1 cellular context compared by ENCODE assay signal in the genomic region with DNA sequence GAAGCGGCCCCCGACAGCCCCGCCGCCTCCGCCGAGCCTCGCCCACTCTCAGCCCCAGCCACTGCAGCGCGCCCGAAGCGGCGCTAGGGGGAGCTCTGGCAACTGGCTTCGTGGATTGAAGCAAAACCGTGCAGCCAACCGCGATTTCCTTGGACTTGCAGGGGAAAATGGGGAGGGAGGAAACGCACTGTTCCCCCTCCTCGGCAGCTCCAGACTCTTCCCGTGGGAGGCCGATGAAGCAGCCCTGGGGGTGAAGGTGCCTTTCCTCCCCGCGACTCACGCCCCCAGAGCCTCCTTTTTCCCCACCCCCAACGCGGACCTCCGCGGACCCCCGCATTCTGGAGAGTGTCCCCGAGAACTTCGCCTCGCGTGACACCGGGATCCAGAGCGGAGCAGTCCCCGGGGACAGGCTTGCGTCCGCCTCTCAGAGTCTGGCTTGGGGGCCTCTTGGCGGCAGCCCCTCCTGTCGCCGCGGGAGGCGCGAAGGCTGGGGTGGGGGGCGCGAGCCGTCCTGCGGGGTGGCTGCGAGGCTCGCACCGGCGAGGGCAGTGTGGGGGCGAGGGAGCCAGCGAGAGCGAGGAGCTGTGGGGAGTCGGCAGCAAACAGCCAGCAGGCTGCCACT.
TF ChIP-seq lines count a peak whose summit lies in the region.

No MANE protein-coding gene starts in this region.

TF ChIP-seq in HepG2, 621 proteins besides CTCF, POLR2A, EP300 and RAD21 (continued from another document and continues in another):
- no peak for TF ChIP-seq REST (IDR thresholded peaks at IDR 0.05; ENCODE audit: borderline replicate concordance in 1 of 2, low read depth in 1 of 2, low read length in 2 of 2)
- TF ChIP-seq MTF2 (CRISPR knock-in tag; IDR thresholded peaks at IDR 0.05; ENCODE audit: borderline replicate concordance) = no peak
- TF ChIP-seq KAT8 (CRISPR knock-in tag; IDR thresholded peaks at IDR 0.05) = peak; percentile 55
- TF ChIP-seq CSRNP2 (CRISPR knock-in tag; conservative IDR thresholded peaks at IDR 0.05; ENCODE audit: low read depth) = no peak
- no peak for TF ChIP-seq KMT2A (CRISPR knock-in tag; IDR thresholded peaks at IDR 0.05)
- no peak for TF ChIP-seq ZNF879 (CRISPR knock-in tag; IDR thresholded peaks at IDR 0.05)
- TF ChIP-seq SRY (CRISPR knock-in tag; IDR thresholded peaks at IDR 0.05) = 0 out of 2 replicates have a peak, but pooled peaks have one; percentile 51
- no peak for TF ChIP-seq SMYD3 (CRISPR knock-in tag; IDR thresholded peaks at IDR 0.05)
- 0 out of 2 replicates have a peak, but pooled peaks have one; percentile 25 for TF ChIP-seq RARA (CRISPR knock-in tag; IDR thresholded peaks at IDR 0.05)
- TF ChIP-seq RARG (CRISPR knock-in tag; IDR thresholded peaks at IDR 0.05; ENCODE audit: low read depth) = no peak
- TF ChIP-seq, protein P1, sequence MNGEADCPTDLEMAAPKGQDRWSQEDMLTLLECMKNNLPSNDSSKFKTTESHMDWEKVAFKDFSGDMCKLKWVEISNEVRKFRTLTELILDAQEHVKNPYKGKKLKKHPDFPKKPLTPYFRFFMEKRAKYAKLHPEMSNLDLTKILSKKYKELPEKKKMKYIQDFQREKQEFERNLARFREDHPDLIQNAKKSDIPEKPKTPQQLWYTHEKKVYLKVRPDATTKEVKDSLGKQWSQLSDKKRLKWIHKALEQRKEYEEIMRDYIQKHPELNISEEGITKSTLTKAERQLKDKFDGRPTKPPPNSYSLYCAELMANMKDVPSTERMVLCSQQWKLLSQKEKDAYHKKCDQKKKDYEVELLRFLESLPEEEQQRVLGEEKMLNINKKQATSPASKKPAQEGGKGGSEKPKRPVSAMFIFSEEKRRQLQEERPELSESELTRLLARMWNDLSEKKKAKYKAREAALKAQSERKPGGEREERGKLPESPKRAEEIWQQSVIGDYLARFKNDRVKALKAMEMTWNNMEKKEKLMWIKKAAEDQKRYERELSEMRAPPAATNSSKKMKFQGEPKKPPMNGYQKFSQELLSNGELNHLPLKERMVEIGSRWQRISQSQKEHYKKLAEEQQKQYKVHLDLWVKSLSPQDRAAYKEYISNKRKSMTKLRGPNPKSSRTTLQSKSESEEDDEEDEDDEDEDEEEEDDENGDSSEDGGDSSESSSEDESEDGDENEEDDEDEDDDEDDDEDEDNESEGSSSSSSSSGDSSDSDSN (CRISPR knock-in tag; IDR thresholded peaks at IDR 0.05) = no peak
- no peak for TF ChIP-seq SP140L (CRISPR knock-in tag; IDR thresholded peaks at IDR 0.05; ENCODE audit: borderline replicate concordance)
- TF ChIP-seq TERF1 (CRISPR knock-in tag; IDR thresholded peaks at IDR 0.05) = peak; percentile 83; the same call in 1 of the 2 replicates
- TF ChIP-seq MED8 (CRISPR knock-in tag; IDR thresholded peaks at IDR 0.05; ENCODE audit: insufficient replicate concordance) = no peak
- TF ChIP-seq ISL2 (CRISPR knock-in tag; IDR thresholded peaks at IDR 0.05) = peak; percentile 35; the same call in 1 of the 2 replicates
- TF ChIP-seq NKX3-1 (CRISPR knock-in tag; IDR thresholded peaks at IDR 0.05) = peak; percentile 28; the same call in 1 of the 2 replicates
- TF ChIP-seq, protein P2, sequence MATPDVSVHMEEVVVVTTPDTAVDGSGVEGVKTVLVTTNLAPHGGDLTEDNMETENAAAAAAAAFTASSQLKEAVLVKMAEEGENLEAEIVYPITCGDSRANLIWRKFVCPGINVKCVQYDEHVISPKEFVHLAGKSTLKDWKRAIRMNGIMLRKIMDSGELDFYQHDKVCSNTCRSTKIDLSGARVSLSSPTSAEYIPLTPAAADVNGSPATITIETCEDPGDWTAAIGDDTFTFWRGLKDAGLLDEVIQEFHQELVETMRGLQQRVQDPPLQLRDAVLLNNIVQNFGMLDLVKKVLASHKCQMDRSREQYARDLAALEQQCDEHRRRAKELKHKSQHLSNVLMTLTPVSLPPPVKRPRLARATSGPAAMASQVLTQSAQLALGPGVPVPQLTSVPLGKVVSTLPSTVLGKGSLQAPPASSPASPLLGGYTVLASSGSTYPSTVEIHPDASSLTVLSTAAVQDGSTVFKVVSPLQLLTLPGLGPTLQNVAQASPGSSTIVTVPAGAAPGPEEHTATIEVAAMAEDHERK (CRISPR knock-in tag; IDR thresholded peaks at IDR 0.05; ENCODE audit: low read depth) = no peak
- TF ChIP-seq SNAPC4 (CRISPR knock-in tag; IDR thresholded peaks at IDR 0.05) = 0 out of 2 replicates have a peak, but pooled peaks have one; percentile 54
- TF ChIP-seq ARNT (IDR thresholded peaks at IDR 0.05) = no peak
- TF ChIP-seq CCDC6 (CRISPR knock-in tag; IDR thresholded peaks at IDR 0.05) = no peak
- peak; percentile 44; the same call in 1 of the 2 replicates for TF ChIP-seq POLR2G (IDR thresholded peaks at IDR 0.05; ENCODE audit: low read depth, low read length)
- no peak for TF ChIP-seq ZNF850 (CRISPR knock-in tag; conservative IDR thresholded peaks at IDR 0.05)
- no peak for TF ChIP-seq ZNF552 (CRISPR knock-in tag; IDR thresholded peaks at IDR 0.05; ENCODE audit: borderline replicate concordance)
- no peak for TF ChIP-seq ZNF713 (CRISPR knock-in tag; IDR thresholded peaks at IDR 0.05)
- TF ChIP-seq ZXDC (CRISPR knock-in tag; IDR thresholded peaks at IDR 0.05) = no peak
- TF ChIP-seq STAG1 (CRISPR knock-in tag; IDR thresholded peaks at IDR 0.05) = peak; percentile 92
- TF ChIP-seq ATM (IDR thresholded peaks at IDR 0.05; ENCODE audit: borderline replicate concordance) = no peak
- TF ChIP-seq ZNF3 (CRISPR knock-in tag; IDR thresholded peaks at IDR 0.05) = no peak
- TF ChIP-seq ZMAT3 (CRISPR knock-in tag; conservative IDR thresholded peaks at IDR 0.05) = 0 out of 2 replicates have a peak, but pooled peaks have one; percentile 45
- no peak for TF ChIP-seq SUZ12 (IDR thresholded peaks at IDR 0.05; ENCODE audit: low read depth, low read length)
- TF ChIP-seq KDM5A (IDR thresholded peaks at IDR 0.05; ENCODE audit: borderline replicate concordance, low read length) = no peak; the same call in 1 of the 2 replicates
- no peak for TF ChIP-seq ZC3H13 (CRISPR knock-in tag; IDR thresholded peaks at IDR 0.05)
- TF ChIP-seq ZNF383 (CRISPR knock-in tag; IDR thresholded peaks at IDR 0.05; ENCODE audit: borderline replicate concordance) = no peak
- no peak for TF ChIP-seq TRIM22 (IDR thresholded peaks at IDR 0.05)
- TF ChIP-seq GPN1 (CRISPR knock-in tag; IDR thresholded peaks at IDR 0.05; ENCODE audit: borderline replicate concordance) = no peak
